8 cellular contexts compared by ENCODE assay signal in the genomic region with DNA sequence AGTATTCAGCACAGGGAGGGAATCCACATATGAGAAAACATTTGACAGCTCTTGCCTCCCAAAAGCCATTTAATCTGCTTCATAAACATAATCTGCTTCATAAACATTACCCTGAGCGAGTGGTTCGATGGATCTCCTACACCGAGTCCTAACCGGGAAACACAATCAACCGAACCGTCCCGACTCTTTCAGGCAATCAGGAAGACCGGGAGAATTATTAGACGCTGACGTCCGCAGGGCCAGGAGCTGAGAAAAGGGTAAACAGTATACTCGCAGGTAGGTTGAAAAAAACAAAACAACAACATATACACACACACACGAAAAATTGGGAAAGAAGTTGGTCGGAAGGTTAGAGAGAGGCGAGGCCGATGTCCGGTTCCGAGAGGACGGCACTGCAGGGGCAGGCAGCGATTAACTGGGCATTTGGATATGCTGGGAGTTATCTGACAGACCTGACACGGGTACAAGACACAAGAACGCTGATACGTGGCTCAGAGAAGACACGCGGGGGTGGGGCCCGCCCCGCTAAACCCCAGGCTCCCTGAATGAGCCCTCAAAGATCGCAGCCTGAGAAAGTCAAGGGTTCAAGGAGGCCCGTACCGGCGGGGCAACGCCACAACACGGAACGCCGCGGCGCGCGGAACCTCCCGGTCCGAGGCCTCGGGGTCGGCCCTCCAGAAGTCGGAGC. TPM values are rescaled to one million over a fixed set of nuclear protein-coding genes. Genes with fewer than 3 reads are reported as not detected.
A peak's percentile ranks its signal among the peaks of the same experiment; 100 is the strongest.
DNase-seq lines count a peak whose midpoint lies in the region; ATAC-seq and TF ChIP-seq lines count a peak whose summit lies in the region.

No MANE protein-coding gene starts in this region.

- H3K4me3 Mint-ChIP-seq in stimulated activated effector memory CD8-positive, alpha-beta T cell treated with anti-CD3 and anti-CD28 coated beads, Interleukin-12 subunit alpha, Interleukin-12 subunit beta, amount 100 ng/mL, for 72 hours = peak overlapping the region; percentile 91

- H3K36me3 Mint-ChIP-seq in stimulated activated effector memory CD8-positive, alpha-beta T cell treated with anti-CD3 and anti-CD28 coated beads, Interleukin-12 subunit alpha, Interleukin-12 subunit beta, amount 100 ng/mL, for 72 hours = peaks cover 58% of the 10 kb centered on the region

- peaks cover 53% of the 10 kb centered on the region for H3K79me2 ChIP-seq in ACC112 (ENCODE audit: control insufficient read depth, insufficient read depth, low read length, unreplicated experiment)
- peaks cover 56% of the 10 kb centered on the region for H3K79me2 ChIP-seq in SU-DHL-6 (ENCODE audit: insufficient read depth, low read length)

- H3K4me3 ChIP-seq in ACC112 (ENCODE audit: low read depth, low read length) (peak overlapping the region; percentile 98), SU-DHL-6 (ENCODE audit: insufficient read depth, low read length, poor library complexity, severe bottlenecking) (peak overlapping the region; percentile 77), coronary artery (peak overlapping the region; percentile 89)

- H3K9me3 ChIP-seq in SU-DHL-6 (ENCODE audit: insufficient read depth, low read length) = no peaks in the 10 kb centered on the region

- peak overlapping the region; percentile 100 for H3K27ac Mint-ChIP-seq in stimulated activated effector memory CD8-positive, alpha-beta T cell treated with anti-CD3 and anti-CD28 coated beads, Interleukin-12 subunit alpha, Interleukin-12 subunit beta, amount 100 ng/mL, for 72 hours

- H3K4me2 ChIP-seq in SU-DHL-6 (ENCODE audit: low read depth, low read length, poor library complexity, severe bottlenecking) = peak overlapping the region; percentile 97

- H2AFZ ChIP-seq in ACC112 (ENCODE audit: low read length, unreplicated experiment) = peak overlapping the region; percentile 99
- H2AFZ ChIP-seq in SU-DHL-6 (ENCODE audit: low read depth, low read length, severe bottlenecking) = peak overlapping the region; percentile 96

- H4K20me1 ChIP-seq in SU-DHL-6 (ENCODE audit: low read depth, low read length) = no peaks in the 10 kb centered on the region

- DNase-seq in coronary artery (ENCODE audit: low spot score) = peak; percentile 76
- peak; percentile 41 to 44 for DNase-seq in lung microvascular endothelial cell (ENCODE audit: low read depth in 2 of 2)
- DNase-seq in stimulated activated effector memory CD8-positive, alpha-beta T cell treated with anti-CD3 and anti-CD28 coated beads, Interleukin-12 subunit alpha, Interleukin-12 subunit beta, amount 100 ng/mL, for 72 hours (ENCODE audit: low spot score in 2 of 2) = no peak
- DNase-seq in NOMO-1 treated with DMSO at 0.1 percent for 48 hours (lab: John Stamatoyannopoulos, UW; ENCODE audit: unreplicated experiment) = no peak

- H3K36me3 ChIP-seq in ACC112 (ENCODE audit: insufficient read depth, low read length) (no peaks in the 10 kb centered on the region), SU-DHL-6 (ENCODE audit: low read length) (no peaks in the 10 kb centered on the region)

- H3K4me1 ChIP-seq in ACC112 (ENCODE audit: control insufficient read depth, insufficient read depth, low read length, unreplicated experiment) = peaks cover 8% of the 10 kb centered on the region

- H3K27me3 ChIP-seq in ACC112 (ENCODE audit: insufficient read depth, low read length) = no peaks in the 10 kb centered on the region
- H3K27me3 ChIP-seq in SU-DHL-6 (ENCODE audit: low read length) = no peaks in the 10 kb centered on the region

- peaks cover 5% of the 10 kb centered on the region; the same call in 1 of the 2 replicates for H3F3A ChIP-seq in SU-DHL-6 (ENCODE audit: insufficient read depth)

- ATAC-seq in GM18858 (IDR thresholded peaks at IDR 0.05; ENCODE audit: unreplicated experiment) (peak; percentile 18), HG03103 (IDR thresholded peaks at IDR 0.05; ENCODE audit: low read depth, unreplicated experiment) (peak; percentile 25)
- ATAC-seq in stimulated activated effector memory CD8-positive, alpha-beta T cell treated with anti-CD3 and anti-CD28 coated beads, Interleukin-12 subunit alpha, Interleukin-12 subunit beta, amount 100 ng/mL, for 72 hours = peak; percentile 71

- no peaks in the 10 kb centered on the region for H3K9me2 ChIP-seq in SU-DHL-6 (replicated peaks; ENCODE audit: insufficient read depth, low read length)

- H3K9ac ChIP-seq in SU-DHL-6 (ENCODE audit: low read length) = peak overlapping the region; percentile 81

- H3K27ac ChIP-seq in ACC112 (ENCODE audit: low read depth, low read length) = peak overlapping the region; percentile 97
- H3K27ac ChIP-seq in SU-DHL-6 (ENCODE audit: low read depth, low read length) = peak overlapping the region; percentile 86
- peak overlapping the region; percentile 95 to 99 for H3K27ac ChIP-seq in coronary artery

- no peak for TF ChIP-seq CTCF in SU-DHL-6 (IDR thresholded peaks at IDR 0.05; ENCODE audit: insufficient read depth, low read length, poor library complexity, severe bottlenecking)
- no peak for TF ChIP-seq CTCF in coronary artery (IDR thresholded peaks at IDR 0.05)

- H3K9me3 Mint-ChIP-seq in stimulated activated effector memory CD8-positive, alpha-beta T cell treated with anti-CD3 and anti-CD28 coated beads, Interleukin-12 subunit alpha, Interleukin-12 subunit beta, amount 100 ng/mL, for 72 hours = no peaks in the 10 kb centered on the region

- H3K4me1 Mint-ChIP-seq in stimulated activated effector memory CD8-positive, alpha-beta T cell treated with anti-CD3 and anti-CD28 coated beads, Interleukin-12 subunit alpha, Interleukin-12 subunit beta, amount 100 ng/mL, for 72 hours = peaks cover 26% of the 10 kb centered on the region

RNA-seq across cellular contexts. Expression of a gene that starts 0.6 kb away (rescaled TPM):
- 37.0 and 43.8 TPM in 2 replicates for total RNA-seq in lung microvascular endothelial cell

RNA-seq across cellular contexts. Expression of a gene that starts 37.7 kb away (rescaled TPM):
- 10.2 and 16.3 TPM in 2 replicates for total RNA-seq in lung microvascular endothelial cell

Comparison
In these comparisons a context has a peak if more than half of its experiments do, and no peak if none do; other contexts are left out.
1. ATAC-seq: peak in every context shown above with its lines; median percentile 71 in stimulated activated effector memory CD8-positive, alpha-beta T cell treated with anti-CD3 and anti-CD28 coated beads, Interleukin-12 subunit alpha, Interleukin-12 subunit beta, amount 100 ng/mL, for 72 hours; 25 in HG03103; 18 in GM18858.
2. DNase-seq: peak in coronary artery (single experiment) and lung microvascular endothelial cell (2 of 2); none in stimulated activated effector memory CD8-positive, alpha-beta T cell treated with anti-CD3 and anti-CD28 coated beads, Interleukin-12 subunit alpha, Interleukin-12 subunit beta, amount 100 ng/mL, for 72 hours (0 of 2) and NOMO-1 treated with DMSO at 0.1 percent for 48 hours (single experiment).
3. Peak in every context shown above with its lines, with median percentiles within 50 percentile points of each other: H3K27ac ChIP-seq and H3K4me3 ChIP-seq.